1 cellular context compared by ENCODE assay signal in the genomic region with DNA sequence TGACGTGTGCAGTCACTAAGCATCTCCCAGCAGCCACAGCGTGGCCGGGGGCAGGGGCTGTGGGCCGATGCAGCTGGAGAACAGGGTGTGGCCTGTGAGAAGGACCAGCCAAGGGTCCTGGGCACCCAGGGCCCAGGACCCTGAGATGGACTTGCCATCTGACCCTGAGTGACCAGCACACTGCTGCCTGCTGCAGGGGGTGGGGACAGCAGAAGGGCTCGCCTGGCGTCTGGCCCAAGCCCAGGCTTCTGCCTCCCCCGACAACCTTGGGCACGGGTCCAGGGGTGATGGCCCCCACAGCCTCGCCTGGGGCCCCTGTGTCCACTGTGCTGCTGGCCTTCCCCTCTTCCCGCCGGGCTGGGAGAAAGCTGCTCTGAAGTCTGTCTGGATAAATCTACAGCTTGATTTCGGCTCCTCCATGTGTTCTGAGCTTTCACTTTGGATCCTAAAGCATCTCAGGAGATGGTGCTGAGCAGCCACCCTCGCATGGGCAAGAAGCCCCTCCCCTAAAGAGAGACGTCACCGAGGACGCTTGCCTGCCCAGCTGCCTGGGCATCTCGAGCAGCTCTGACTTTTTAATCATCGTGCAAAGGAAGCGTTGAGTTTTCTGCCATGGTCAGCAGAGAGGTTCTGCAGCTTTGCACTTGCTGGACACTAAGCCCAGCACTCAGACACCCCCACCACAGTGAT.
TF ChIP-seq lines count a peak whose summit lies in the region.

No MANE protein-coding gene starts in this region.

TF ChIP-seq in H1, 55 proteins besides CTCF, POLR2A, EP300 and RAD21 (continued from another document):
- TF ChIP-seq ZNF274 (IDR thresholded peaks at IDR 0.05; ENCODE audit: borderline replicate concordance, extremely low read depth, low read length) (no peak), TCF12 (IDR thresholded peaks at IDR 0.05; ENCODE audit: low read depth, low read length) (no peak), JUN (IDR thresholded peaks at IDR 0.05; ENCODE audit: low read depth, low read length) (no peak), NRF1 (IDR thresholded peaks at IDR 0.05; ENCODE audit: low read depth, low read length) (no peak), JUND (IDR thresholded peaks at IDR 0.05; ENCODE audit: low read length) (no peak), YY1 (IDR thresholded peaks at IDR 0.05; ENCODE audit: low read depth, low read length) (no peak), BACH1 (IDR thresholded peaks at IDR 0.05; ENCODE audit: low read length) (no peak), CBX5 (IDR thresholded peaks at IDR 0.05; ENCODE audit: low read depth, low read length) (no peak), CEBPB (IDR thresholded peaks at IDR 0.05; ENCODE audit: low read depth, low read length) (no peak), EGR1 (IDR thresholded peaks at IDR 0.05; ENCODE audit: borderline replicate concordance, low read depth, low read length) (no peak)
- TF ChIP-seq, protein P1, sequence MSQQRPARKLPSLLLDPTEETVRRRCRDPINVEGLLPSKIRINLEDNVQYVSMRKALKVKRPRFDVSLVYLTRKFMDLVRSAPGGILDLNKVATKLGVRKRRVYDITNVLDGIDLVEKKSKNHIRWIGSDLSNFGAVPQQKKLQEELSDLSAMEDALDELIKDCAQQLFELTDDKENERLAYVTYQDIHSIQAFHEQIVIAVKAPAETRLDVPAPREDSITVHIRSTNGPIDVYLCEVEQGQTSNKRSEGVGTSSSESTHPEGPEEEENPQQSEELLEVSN (IDR thresholded peaks at IDR 0.05) = no peak
